ENCODE assay signal across 9 cellular contexts in genomic region chr1:166121010-166121409, GRCh38. TPM values are rescaled to one million over a fixed set of nuclear protein-coding genes. Genes with fewer than 3 reads are reported as not detected.
"Had no signal": no experiment of that assay in that cellular context is flagged by ENCODE, and none has a peak within 500 bp of the region (broad histone marks: within the 10 kb centered on the region; RNA-seq: fewer than 3 reads in every experiment).

No MANE protein-coding gene starts in this region.

- H2AFZ ChIP-seq: GM23248 had no signal

- ATAC-seq: HCT116, K562 had no signal

- H3K9ac ChIP-seq: GM23248 had no signal

- H3K27ac ChIP-seq: GM23248 had no signal

- H3K36me3 ChIP-seq: HAP-1 had no signal

- H3K4me1 ChIP-seq: HAP-1 had no signal

- H3K9me3 ChIP-seq: HAP-1 had no signal

- H3K27ac Mint-ChIP-seq: HFFc6 had no signal

- H3K4me3 Mint-ChIP-seq: HFFc6 had no signal

- DNase-seq: GM23248, GOT3, H7, HFFc6, IMR-90 had no signal

- H3K4me3 ChIP-seq: GM23248, HAP-1, K562 had no signal

RNA-seq across cellular contexts. Expression of gene FAM78B, which starts 45.8 kb away (rescaled TPM):
- total RNA-seq: HT-29 had no signal
